8 cellular contexts compared by ENCODE assay signal in genomic region chr7:142797342-142797798, GRCh38. TPM values are rescaled to one million over a fixed set of nuclear protein-coding genes. Genes with fewer than 3 reads are reported as not detected.
DNase-seq lines count a peak whose midpoint lies in the region; ATAC-seq and TF ChIP-seq lines count a peak whose summit lies in the region.

No MANE protein-coding gene starts in this region.

- CTCF ChIA-PET in activated CD4-positive, alpha-beta T cell treated with anti-CD3 and anti-CD28 coated beads, Interleukin-2, amount 10 ng/mL, durations not matched to agents 7 days and 5 days (lab: Charles Lee) = interaction anchor here (0.5 to 5.8 kb wide), 7 partner anchors 12 to 406 kb away, joined by 3 to 104 read pairs (median 4); no protein-coding TSS in a partner anchor

- TF ChIP-seq CTCF in dorsolateral prefrontal cortex (IDR thresholded peaks at IDR 0.05 in 54 of 56, conservative IDR thresholded peaks at IDR 0.05 in 2 of 56; ENCODE audit: low read depth in 1 of 56, partially characterized antibody in 56 of 56) (no peak), nephron progenitor cell (IDR thresholded peaks at IDR 0.05) (no peak)

- H3K27me3 ChIP-seq in dorsolateral prefrontal cortex = peaks cover 0 to 75% (median 32%) of the 10 kb centered on the region in 45 donors

- H3K27ac ChIP-seq in dorsolateral prefrontal cortex = peak overlapping the region in 17 of 59 donors; percentile 0 to 64 (median 22)

- peaks cover 68% of the 10 kb centered on the region for H3K4me1 Mint-ChIP-seq in activated CD4-positive, alpha-beta T cell treated with anti-CD3 and anti-CD28 coated beads, Interleukin-2, amount 10 ng/mL, durations not matched to agents 7 days and 5 days
- peaks cover 16% of the 10 kb centered on the region for H3K4me1 Mint-ChIP-seq in nephron progenitor cell

- peak; percentile 33 for ATAC-seq in HG03521 (IDR thresholded peaks at IDR 0.05; ENCODE audit: unreplicated experiment)

- no peak for DNase-seq in activated CD4-positive, alpha-beta T cell treated with anti-CD3 and anti-CD28 coated beads, Interleukin-2, amount 10 ng/mL, durations not matched to agents 7 days and 5 days
- DNase-seq in activated CD4-positive, alpha-beta T cell treated with anti-CD3 and anti-CD28 coated beads for 48 hours = no peak
- DNase-seq in dorsolateral prefrontal cortex = no peak
- no peak for DNase-seq in nephron progenitor cell
- DNase-seq in cerebellar cortex (ENCODE audit: low spot score) = no peak
- DNase-seq in T-helper 9 cell = no peak
- DNase-seq in DMS53 (lab: John Stamatoyannopoulos, UW) = no peak

- no peaks in the 10 kb centered on the region for H3K27me3 Mint-ChIP-seq in activated CD4-positive, alpha-beta T cell treated with anti-CD3 and anti-CD28 coated beads, Interleukin-2, amount 10 ng/mL, durations not matched to agents 7 days and 5 days
- peaks cover 98% of the 10 kb centered on the region for H3K27me3 Mint-ChIP-seq in nephron progenitor cell (ENCODE audit: low read depth, poor library complexity)

- peaks cover 78% of the 10 kb centered on the region for H3K36me3 Mint-ChIP-seq in activated CD4-positive, alpha-beta T cell treated with anti-CD3 and anti-CD28 coated beads, Interleukin-2, amount 10 ng/mL, durations not matched to agents 7 days and 5 days (ENCODE audit: low read depth)
- no peaks in the 10 kb centered on the region for H3K36me3 Mint-ChIP-seq in nephron progenitor cell (ENCODE audit: low read depth)

- POLR2A ChIA-PET in activated CD4-positive, alpha-beta T cell treated with anti-CD3 and anti-CD28 coated beads, Interleukin-2, amount 10 ng/mL, durations not matched to agents 7 days and 5 days (lab: Charles Lee) = interaction anchor here (1.0 to 8.4 kb wide), 7 partner anchors 8 to 477 kb away, joined by 3 to 143 read pairs (median 6); no protein-coding TSS in a partner anchor

- H3K9me3 Mint-ChIP-seq in activated CD4-positive, alpha-beta T cell treated with anti-CD3 and anti-CD28 coated beads, Interleukin-2, amount 10 ng/mL, durations not matched to agents 7 days and 5 days = no peaks in the 10 kb centered on the region
- H3K9me3 Mint-ChIP-seq in nephron progenitor cell = no peaks in the 10 kb centered on the region

- peak overlapping the region; percentile 100 for H3K27ac Mint-ChIP-seq in activated CD4-positive, alpha-beta T cell treated with anti-CD3 and anti-CD28 coated beads, Interleukin-2, amount 10 ng/mL, durations not matched to agents 7 days and 5 days
- H3K27ac Mint-ChIP-seq in nephron progenitor cell = no peak overlapping the region

- peak overlapping the region; percentile 16 to 68 (median 52) for H3K4me3 ChIP-seq in dorsolateral prefrontal cortex

- H3K4me3 Mint-ChIP-seq in activated CD4-positive, alpha-beta T cell treated with anti-CD3 and anti-CD28 coated beads, Interleukin-2, amount 10 ng/mL, durations not matched to agents 7 days and 5 days = peak overlapping the region; percentile 100
- peak overlapping the region; percentile 83 for H3K4me3 Mint-ChIP-seq in nephron progenitor cell

- intact Hi-C loops in dorsolateral prefrontal cortex (cut with DNase I) = no loop called here

RNA-seq across cellular contexts. Expression of gene PRSS2, which starts 26.6 kb away (rescaled TPM):
- not detected for total RNA-seq in activated CD4-positive, alpha-beta T cell treated with anti-CD3 and anti-CD28 coated beads, Interleukin-2, amount 10 ng/mL, durations not matched to agents 7 days and 5 days
- not detected for total RNA-seq in dorsolateral prefrontal cortex

RNA-seq across cellular contexts. Expression of gene PRSS1, which starts 48.1 kb away (rescaled TPM):
- not detected for total RNA-seq in activated CD4-positive, alpha-beta T cell treated with anti-CD3 and anti-CD28 coated beads, Interleukin-2, amount 10 ng/mL, durations not matched to agents 7 days and 5 days
- total RNA-seq in dorsolateral prefrontal cortex = not detected

RNA-seq across cellular contexts. Expression of gene EPHB6, which starts 57.5 kb away (rescaled TPM):
- 10 to 100 TPM; 28.6 to 29.1 TPM for total RNA-seq in activated CD4-positive, alpha-beta T cell treated with anti-CD3 and anti-CD28 coated beads, Interleukin-2, amount 10 ng/mL, durations not matched to agents 7 days and 5 days
- total RNA-seq in dorsolateral prefrontal cortex = 100 to 1,000 TPM in 119 of 120 experiments, 10 to 100 TPM in 1; 87.8 to 336 (median 232) TPM
